1 cellular context compared by ENCODE assay signal in the genomic region with DNA sequence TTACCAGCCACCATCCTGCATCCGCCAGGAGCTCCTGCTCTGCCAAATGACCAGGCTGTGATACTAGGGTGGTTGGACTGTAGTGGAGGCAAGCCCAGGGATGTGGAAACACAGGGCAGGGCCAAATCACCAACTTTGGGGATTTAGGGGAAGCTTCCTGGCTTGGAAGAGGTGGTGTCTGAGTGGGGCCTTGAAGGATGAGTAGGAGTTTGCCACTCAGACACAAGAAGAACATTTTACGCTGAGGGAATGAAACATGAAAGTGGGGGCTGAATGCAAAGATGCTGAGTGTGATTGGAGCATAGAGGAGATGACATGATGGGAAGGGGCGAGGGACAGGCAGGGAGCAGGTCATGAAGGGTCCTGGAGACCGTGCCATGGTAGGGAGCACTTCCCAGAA.
TF ChIP-seq lines count a peak whose summit lies in the region.

No MANE protein-coding gene starts in this region.

TF ChIP-seq in SK-N-SH, 30 proteins besides CTCF, POLR2A, EP300 and RAD21 (continued from another document):
- TF ChIP-seq, protein P1, sequence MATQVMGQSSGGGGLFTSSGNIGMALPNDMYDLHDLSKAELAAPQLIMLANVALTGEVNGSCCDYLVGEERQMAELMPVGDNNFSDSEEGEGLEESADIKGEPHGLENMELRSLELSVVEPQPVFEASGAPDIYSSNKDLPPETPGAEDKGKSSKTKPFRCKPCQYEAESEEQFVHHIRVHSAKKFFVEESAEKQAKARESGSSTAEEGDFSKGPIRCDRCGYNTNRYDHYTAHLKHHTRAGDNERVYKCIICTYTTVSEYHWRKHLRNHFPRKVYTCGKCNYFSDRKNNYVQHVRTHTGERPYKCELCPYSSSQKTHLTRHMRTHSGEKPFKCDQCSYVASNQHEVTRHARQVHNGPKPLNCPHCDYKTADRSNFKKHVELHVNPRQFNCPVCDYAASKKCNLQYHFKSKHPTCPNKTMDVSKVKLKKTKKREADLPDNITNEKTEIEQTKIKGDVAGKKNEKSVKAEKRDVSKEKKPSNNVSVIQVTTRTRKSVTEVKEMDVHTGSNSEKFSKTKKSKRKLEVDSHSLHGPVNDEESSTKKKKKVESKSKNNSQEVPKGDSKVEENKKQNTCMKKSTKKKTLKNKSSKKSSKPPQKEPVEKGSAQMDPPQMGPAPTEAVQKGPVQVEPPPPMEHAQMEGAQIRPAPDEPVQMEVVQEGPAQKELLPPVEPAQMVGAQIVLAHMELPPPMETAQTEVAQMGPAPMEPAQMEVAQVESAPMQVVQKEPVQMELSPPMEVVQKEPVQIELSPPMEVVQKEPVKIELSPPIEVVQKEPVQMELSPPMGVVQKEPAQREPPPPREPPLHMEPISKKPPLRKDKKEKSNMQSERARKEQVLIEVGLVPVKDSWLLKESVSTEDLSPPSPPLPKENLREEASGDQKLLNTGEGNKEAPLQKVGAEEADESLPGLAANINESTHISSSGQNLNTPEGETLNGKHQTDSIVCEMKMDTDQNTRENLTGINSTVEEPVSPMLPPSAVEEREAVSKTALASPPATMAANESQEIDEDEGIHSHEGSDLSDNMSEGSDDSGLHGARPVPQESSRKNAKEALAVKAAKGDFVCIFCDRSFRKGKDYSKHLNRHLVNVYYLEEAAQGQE (IDR thresholded peaks at IDR 0.05; ENCODE audit: low read depth, low read length) = no peak
- TF ChIP-seq, protein P2, sequence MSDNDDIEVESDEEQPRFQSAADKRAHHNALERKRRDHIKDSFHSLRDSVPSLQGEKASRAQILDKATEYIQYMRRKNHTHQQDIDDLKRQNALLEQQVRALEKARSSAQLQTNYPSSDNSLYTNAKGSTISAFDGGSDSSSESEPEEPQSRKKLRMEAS (IDR thresholded peaks at IDR 0.05; ENCODE audit: low read depth) = no peak
